ENCODE assay signal across 13 cellular contexts in the genomic region with DNA sequence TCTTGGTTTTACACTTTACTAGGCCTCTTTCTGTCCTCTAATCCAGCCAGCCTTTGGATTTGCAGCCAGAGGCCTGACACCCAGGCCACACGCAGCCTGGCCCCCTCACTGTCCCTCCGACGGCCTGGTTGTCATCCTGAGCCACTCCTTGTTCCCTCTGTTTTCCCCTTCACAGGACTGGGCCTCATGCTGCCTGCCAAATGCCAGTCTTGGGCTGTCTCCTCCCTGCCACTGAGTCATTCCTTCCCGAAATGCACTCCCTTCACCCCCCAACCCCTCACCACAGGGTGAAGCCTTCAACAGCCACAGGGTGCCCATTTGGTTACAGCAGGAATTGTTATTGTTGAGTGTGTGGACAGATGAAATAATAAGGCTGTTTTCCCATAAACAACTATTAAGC. TPM values are rescaled to one million over a fixed set of nuclear protein-coding genes. Genes with fewer than 3 reads are reported as not detected.
DNase-seq lines count a peak whose midpoint lies in the region; ATAC-seq, FAIRE-seq and TF ChIP-seq lines count a peak whose summit lies in the region.
"Had no signal": no experiment of that assay in that cellular context is flagged by ENCODE, and none has a peak within 500 bp of the region (broad histone marks: within the 10 kb centered on the region; RNA-seq: fewer than 3 reads in every experiment).

No MANE protein-coding gene starts in this region.

- no peak overlapping the region for H2BK120ac ChIP-seq in H1 (replicated peaks; ENCODE audit: low read depth, low read length)

- H3K4me3 Mint-ChIP-seq in natural killer cell treated with Interleukin-12 subunit alpha and Interleukin-12 subunit beta and Interleukin-15 and Interleukin-18, amount 100 ng/mL, for 72 hours = no peak overlapping the region
- H3K4me3 Mint-ChIP-seq: activated CD4-positive, alpha-beta T cell treated with anti-CD3 and anti-CD28 coated beads, Interleukin-2, amount 10 ng/mL, durations not matched to agents 24 days and 14 days had no signal

- TF ChIP-seq POLR2A in H1 (IDR thresholded peaks at IDR 0.05; ENCODE audit: control extremely low read depth in 1 of 2, low read depth in 2 of 2, low read length in 2 of 2) = no peak

- POLR2A ChIA-PET in H1 (lab: Charles Lee; ENCODE audit: partially characterized antibody) = interaction anchor here (1.5 kb wide), 1 partner anchor 10 kb away, joined by 6 read pairs; no protein-coding TSS in a partner anchor

- H2BK12ac ChIP-seq in H1 (ENCODE audit: low read depth, low read length) = peak overlapping the region; percentile 71; the same call in 1 of the 2 replicates

- no peak for TF ChIP-seq EP300 in H1 (IDR thresholded peaks at IDR 0.05; ENCODE audit: borderline replicate concordance in 1 of 2, low read depth in 2 of 2, low read length in 2 of 2)

- H3K23ac ChIP-seq in H1 (ENCODE audit: insufficient read length) = no peak overlapping the region

- H3K36me3 Mint-ChIP-seq in natural killer cell treated with Interleukin-12 subunit alpha and Interleukin-12 subunit beta and Interleukin-15 and Interleukin-18, amount 100 ng/mL, for 72 hours = no peaks in the 10 kb centered on the region

- no peak for TF ChIP-seq RAD21 in H1 (IDR thresholded peaks at IDR 0.05 in 1 of 2, conservative IDR thresholded peaks at IDR 0.05 in 1 of 2; ENCODE audit: low read depth in 2 of 2, low read length in 2 of 2)

- TF ChIP-seq CTCF in H1 (IDR thresholded peaks at IDR 0.05; ENCODE audit: control extremely low read depth in 1 of 3, insufficient read depth in 1 of 3, low read depth in 1 of 3, low read length in 3 of 3) = no peak
- no peak for TF ChIP-seq CTCF in kidney (IDR thresholded peaks at IDR 0.05; ENCODE audit: borderline replicate concordance, extremely low read depth, insufficient read depth)

- no peak overlapping the region for H4K91ac ChIP-seq in H1 (replicated peaks; ENCODE audit: insufficient read length, low read length)

- H3K4me2 ChIP-seq in H1 (ENCODE audit: insufficient read depth in 1 of 2, low read depth in 2 of 2, low read length in 2 of 2) = peak overlapping the region in 1 of 2 experiments; percentile 7; a peak in 1 of 4 replicates

- no peak overlapping the region for H3K27ac ChIP-seq in H1 (ENCODE audit: low read depth, low read length)
- H3K27ac ChIP-seq in kidney (ENCODE audit: low read depth in 2 of 2, low read length in 2 of 2) = peak overlapping the region in 1 of 2 donors; percentile 0
- H3K27ac ChIP-seq: SK-N-MC had no signal

- no peak overlapping the region; the same call in 1 of the 2 replicates for H3K18ac ChIP-seq in H1 (ENCODE audit: extremely low read depth, low read length)

- no peak for ATAC-seq in natural killer cell treated with Interleukin-12 subunit alpha and Interleukin-12 subunit beta and Interleukin-15 and Interleukin-18, amount 100 ng/mL, for 72 hours
- ATAC-seq: mucosa of descending colon had no signal

- H3K4ac ChIP-seq in H1 (replicated peaks; ENCODE audit: insufficient read length, low read depth, low read length) = no peak overlapping the region

- H3K27me3 ChIP-seq in H1 (replicated peaks in 1 of 4; ENCODE audit: control insufficient read depth in 3 of 4, extremely low read depth in 1 of 4, insufficient read depth in 3 of 4, low read length in 3 of 4) = no peaks in the 10 kb centered on the region; a peak in 1 of 7 replicates
- H3K27me3 ChIP-seq: dorsolateral prefrontal cortex had no signal

- CTCF ChIA-PET in H1 (lab: Charles Lee; ENCODE audit: partially characterized antibody) = interaction anchor here (0.6 to 1.9 kb wide), 5 partner anchors 9 to 610 kb away, joined by 3 to 4 read pairs (median 4); no protein-coding TSS in a partner anchor

- FAIRE-seq in H1 (lab: Jason Lieb, UNC) (no peak), kidney (lab: Jason Lieb, UNC) (no peak), urothelium cell line (lab: Jason Lieb, UNC) (peak; percentile 13)

- no peaks in the 10 kb centered on the region for H4K20me1 ChIP-seq in H1 (replicated peaks in 1 of 2; ENCODE audit: control insufficient read depth in 1 of 2, insufficient read depth in 2 of 2, low read length in 2 of 2)

- H3K9ac ChIP-seq in H1 (replicated peaks in 1 of 4; ENCODE audit: extremely low read depth in 1 of 4, low read depth in 3 of 4, low read length in 3 of 4) = no peak overlapping the region
- no peak overlapping the region for H3K9ac ChIP-seq in kidney (ENCODE audit: low read length in 2 of 2)

- 0 out of 2 replicates have a peak overlapping the region, but pooled peaks have one; percentile 33 for H2BK15ac ChIP-seq in H1 (ENCODE audit: low read length)

- no peaks in the 10 kb centered on the region for H3K79me1 ChIP-seq in H1 (ENCODE audit: low read depth, low read length)

- H3K14ac ChIP-seq in H1 (ENCODE audit: insufficient read length) = no peak overlapping the region

- H4K8ac ChIP-seq in H1 (ENCODE audit: extremely low read depth, insufficient read depth, low read length) = no peak overlapping the region

- H4K5ac ChIP-seq in H1 (ENCODE audit: insufficient read length, low read depth, low read length) = no peak overlapping the region

- peak overlapping the region; percentile 78; the same call in 1 of the 2 replicates for H2BK20ac ChIP-seq in H1 (ENCODE audit: low read length)

- no peak overlapping the region for H3K56ac ChIP-seq in H1 (replicated peaks; ENCODE audit: insufficient read length, low read depth, low read length)

- 74% methylated on average over 4 of the region's 4 CpGs; no CpG with 5 or more reads in 1 of the 2 experiments for WGBS in H1 (ENCODE audit: extremely low coverage in 1 of 2, insufficient coverage in 1 of 2, insufficient read length in 1 of 2, insufficient replicate concordance in 2 of 2, low coverage in 1 of 2, low lambda C conversion rate in 2 of 2, missing lambda C conversion rate in 1 of 2), 2 experiments

- peak overlapping the region; percentile 30; the same call in 1 of the 2 replicates for H2BK5ac ChIP-seq in H1 (ENCODE audit: low read depth, low read length)

- H3K4me3 ChIP-seq in H1 (ENCODE audit: extremely low read depth in 1 of 4, insufficient read depth in 2 of 4, low read depth in 3 of 4, low read length in 4 of 4) (no peak overlapping the region), kidney (ENCODE audit: low read length in 2 of 2) (no peak overlapping the region)
- H3K4me3 ChIP-seq: dorsolateral prefrontal cortex, mucosa of descending colon, SK-N-MC had no signal

- H2AK5ac ChIP-seq in H1 (ENCODE audit: low read depth, low read length) = no peak overlapping the region

- H3K23me2 ChIP-seq in H1 (ENCODE audit: low read depth, low read length) = no peaks in the 10 kb centered on the region

- H3K4me1 ChIP-seq in H1 (replicated peaks in 1 of 4; ENCODE audit: control insufficient read depth in 3 of 4, insufficient read depth in 4 of 4, low read length in 3 of 4) (peaks cover 15 to 30% (median 25%) of the 10 kb centered on the region in 4 experiments), kidney (ENCODE audit: control insufficient read depth in 1 of 2, insufficient read depth in 1 of 2, low read depth in 1 of 2, low read length in 2 of 2) (peaks cover 0 to 5% of the 10 kb centered on the region in 2 donors)

- no peak overlapping the region for H3K27ac Mint-ChIP-seq in natural killer cell treated with Interleukin-12 subunit alpha and Interleukin-12 subunit beta and Interleukin-15 and Interleukin-18, amount 100 ng/mL, for 72 hours
- H3K27ac Mint-ChIP-seq: activated CD4-positive, alpha-beta T cell treated with anti-CD3 and anti-CD28 coated beads, Interleukin-2, amount 10 ng/mL, durations not matched to agents 24 days and 14 days had no signal

- DNase-seq in LoVo (ENCODE audit: low spot score) (peak; percentile 41), H1 (ENCODE audit: low read depth in 1 of 2, low spot score in 2 of 2) (no peak), kidney (peak; percentile 76), urothelium cell line (ENCODE audit: low spot score) (peak; percentile 68), KBM-7 (no peak), DMS153 (lab: John Stamatoyannopoulos, UW) (no peak)
- no peak for DNase-seq in natural killer cell treated with Interleukin-12 subunit alpha and Interleukin-12 subunit beta and Interleukin-15 and Interleukin-18, amount 100 ng/mL, for 72 hours (ENCODE audit: low spot score)
- DNase-seq: activated CD4-positive, alpha-beta T cell treated with anti-CD3 and anti-CD28 coated beads, Interleukin-2, amount 10 ng/mL, durations not matched to agents 24 days and 14 days; dorsolateral prefrontal cortex; NCI-H1092; NCI-H446 treated with DMSO at 0.1 percent for 48 hours had no signal

- in situ Hi-C loops in KBM-7 (cut with MboI; ENCODE audit: low pct_unique_long_range_greater_than_20kb, low sequenced_read_pairs) = no loop called here

- no peak overlapping the region for H2AFZ ChIP-seq in H1 (ENCODE audit: low read length)

- no peaks in the 10 kb centered on the region for H3K79me2 ChIP-seq in H1 (ENCODE audit: control insufficient read depth in 1 of 2, insufficient read depth in 2 of 2, low read length in 2 of 2)

- H3K27me3 Mint-ChIP-seq in natural killer cell treated with Interleukin-12 subunit alpha and Interleukin-12 subunit beta and Interleukin-15 and Interleukin-18, amount 100 ng/mL, for 72 hours = no peaks in the 10 kb centered on the region

- H3K9me3 Mint-ChIP-seq in natural killer cell treated with Interleukin-12 subunit alpha and Interleukin-12 subunit beta and Interleukin-15 and Interleukin-18, amount 100 ng/mL, for 72 hours = no peaks in the 10 kb centered on the region
- H3K9me3 Mint-ChIP-seq: activated CD4-positive, alpha-beta T cell treated with anti-CD3 and anti-CD28 coated beads, Interleukin-2, amount 10 ng/mL, durations not matched to agents 24 days and 14 days had no signal

- H3K4me1 Mint-ChIP-seq in natural killer cell treated with Interleukin-12 subunit alpha and Interleukin-12 subunit beta and Interleukin-15 and Interleukin-18, amount 100 ng/mL, for 72 hours (ENCODE audit: low read depth in 2 of 2) = peaks cover 8 to 9% of the 10 kb centered on the region in 2 donors
- H3K4me1 Mint-ChIP-seq: activated CD4-positive, alpha-beta T cell treated with anti-CD3 and anti-CD28 coated beads, Interleukin-2, amount 10 ng/mL, durations not matched to agents 24 days and 14 days had no signal

- intact Hi-C loops in kidney (cut with DNase I) = no loop called here

- H3K9me3 ChIP-seq in H1 (ENCODE audit: insufficient read depth in 2 of 2, low read depth in 1 of 2, low read length in 1 of 2) (no peaks in the 10 kb centered on the region), kidney (ENCODE audit: control insufficient read depth in 1 of 2, low read length in 2 of 2) (no peaks in the 10 kb centered on the region)
- H3K9me3 ChIP-seq: mucosa of descending colon had no signal

- no peaks in the 10 kb centered on the region for H3K36me3 ChIP-seq in H1 (ENCODE audit: control insufficient read depth in 2 of 4, insufficient read depth in 4 of 4, low read length in 3 of 4)
- no peaks in the 10 kb centered on the region for H3K36me3 ChIP-seq in kidney (ENCODE audit: control insufficient read depth in 1 of 2, insufficient read depth in 2 of 2, low read length in 2 of 2)

RNA-seq across cellular contexts. Expression of a gene that starts 21.3 kb away (rescaled TPM):
- 3.5 and 3.8 TPM in 2 replicates for total RNA-seq in H1 (2021; fragmentation: NEBNext Ultra II Directional; extraction: Animal tissue kit (Norgen Biotek cat#: 25700))
- polyA plus RNA-seq in H1 (2011; rRNA removed) = 4.5 and 5.6 TPM in 2 replicates
- polyA plus RNA-seq in H1 (2011; cell fraction: cytosol; rRNA removed) = 4.2 TPM
- 9.9 TPM for polyA plus RNA-seq in H1 (2011; cell fraction: nucleus; rRNA removed)
- 2.9 to 4.1 TPM (median 3.4 TPM) in 4 replicates for polyA plus RNA-seq in H1 (2012, experiment 1 of 2)
- 3.2 TPM for polyA plus RNA-seq in H1 (2012, experiment 2 of 2)
- 2.8 TPM for polyA plus RNA-seq in H1 (2013, experiment 1 of 2)
- 2.5 TPM for polyA plus RNA-seq in H1 (2013, experiment 2 of 2)
- 6.1 and 6.3 TPM in 2 replicates for polyA minus RNA-seq in H1 (2011; rRNA and poly(A)+ RNA removed)
- 1.8 TPM for polyA minus RNA-seq in H1 (2011; cell fraction: cytosol; rRNA and poly(A)+ RNA removed)
- polyA minus RNA-seq in H1 (2011; cell fraction: nucleus; rRNA and poly(A)+ RNA removed) = 8.7 TPM
- total RNA-seq in kidney = 24.6 TPM
- 31.1 TPM for polyA plus RNA-seq in kidney (ENCODE audit: insufficient read depth, low read depth, low replicate concordance)
- total RNA-seq in natural killer cell treated with Interleukin-12 subunit alpha and Interleukin-12 subunit beta and Interleukin-15 and Interleukin-18, amount 100 ng/mL, for 72 hours = under 1 TPM; 0.33 to 0.52 TPM

RNA-seq across cellular contexts. Expression of a gene that starts 54.0 kb away (rescaled TPM):
- not detected in 2 replicates for total RNA-seq in H1 (2021; fragmentation: NEBNext Ultra II Directional; extraction: Animal tissue kit (Norgen Biotek cat#: 25700))
- polyA plus RNA-seq in H1 (2011; rRNA removed) (0.08 TPM in 1 of 2 replicates, not detected in the other), kidney (ENCODE audit: insufficient read depth, low read depth, low replicate concordance) (237 TPM)
- 0.08 TPM for polyA plus RNA-seq in H1 (2011; cell fraction: cytosol; rRNA removed)
- 0.07 TPM for polyA plus RNA-seq in H1 (2011; cell fraction: nucleus; rRNA removed)
- not detected in 4 replicates for polyA plus RNA-seq in H1 (2012, experiment 1 of 2)
- polyA plus RNA-seq in H1 (2012, experiment 2 of 2) = not detected
- polyA plus RNA-seq in H1 (2013, experiment 1 of 2) = 0.08 TPM
- 0.06 TPM for polyA plus RNA-seq in H1 (2013, experiment 2 of 2)
- polyA minus RNA-seq in H1 (2011; rRNA and poly(A)+ RNA removed) = not detected in 2 replicates
- not detected for polyA minus RNA-seq in H1 (2011; cell fraction: cytosol; rRNA and poly(A)+ RNA removed)
- not detected for polyA minus RNA-seq in H1 (2011; cell fraction: nucleus; rRNA and poly(A)+ RNA removed)
- total RNA-seq in kidney = not detected
- total RNA-seq in natural killer cell treated with Interleukin-12 subunit alpha and Interleukin-12 subunit beta and Interleukin-15 and Interleukin-18, amount 100 ng/mL, for 72 hours = not detected
- total RNA-seq: activated CD4-positive, alpha-beta T cell treated with anti-CD3 and anti-CD28 coated beads, Interleukin-2, amount 10 ng/mL, durations not matched to agents 24 days and 14 days; dorsolateral prefrontal cortex had no signal

Comparison
In these comparisons a context has a peak if more than half of its experiments do, and no peak if none do; other contexts are left out.
1. DNase-seq: peak in LoVo (single experiment), kidney (single experiment) and urothelium cell line (single experiment); none in H1 (0 of 2), KBM-7 (single experiment), natural killer cell treated with Interleukin-12 subunit alpha and Interleukin-12 subunit beta and Interleukin-15 and Interleukin-18, amount 100 ng/mL, for 72 hours (single experiment) and DMS153 (single experiment).